In genomic region chr9:3478549-3478953, GRCh38 we compare ENCODE assay signal across 9 cellular contexts. TPM values are rescaled to one million over a fixed set of nuclear protein-coding genes. Genes with fewer than 3 reads are reported as not detected.
DNase-seq lines count a peak whose midpoint lies in the region; ATAC-seq and TF ChIP-seq lines count a peak whose summit lies in the region.
"Had no signal": no experiment of that assay in that cellular context is flagged by ENCODE, and none has a peak within 500 bp of the region (broad histone marks: within the 10 kb centered on the region; RNA-seq: fewer than 3 reads in every experiment).

No MANE protein-coding gene starts in this region.

- 59% methylated on average over 1 of the region's 1 CpG for WGBS in suprapubic skin

- no peak for TF ChIP-seq EP300 in suprapubic skin (IDR thresholded peaks at IDR 0.05)

- no peaks in the 10 kb centered on the region for H3K27me3 ChIP-seq in suprapubic skin

- DNase-seq in AG10803 (ENCODE audit: low read depth) (peak; percentile 25), HT1080 (ENCODE audit: low read depth) (peak; percentile 51), dermis blood vessel endothelial cell (peak; percentile 97), NCI-H187 treated with DMSO at 0.1 percent for 48 hours (lab: John Stamatoyannopoulos, UW) (no peak), DMS153 (lab: John Stamatoyannopoulos, UW) (no peak), suprapubic skin (ENCODE audit: low spot score in 2 of 2) (no peak), activated gamma-delta T cell (lab: John Stamatoyannopoulos, UW) (no peak)
- DNase-seq: left cardiac atrium had no signal

- no peak for TF ChIP-seq CTCF in AG10803 (conservative IDR thresholded peaks at IDR 0.05; ENCODE audit: low read length)
- TF ChIP-seq CTCF in suprapubic skin (IDR thresholded peaks at IDR 0.05), result no peak

- H3K4me3 ChIP-seq in AG10803 (ENCODE audit: low read length), result no peak overlapping the region
- no peak overlapping the region for H3K4me3 ChIP-seq in suprapubic skin

- no peak for TF ChIP-seq POLR2A in suprapubic skin (IDR thresholded peaks at IDR 0.05)

- no peaks in the 10 kb centered on the region for H3K4me1 ChIP-seq in suprapubic skin

- no peaks in the 10 kb centered on the region for H3K36me3 ChIP-seq in suprapubic skin

- no peak overlapping the region for H3K27ac ChIP-seq in suprapubic skin

- ATAC-seq in GM19395 (IDR thresholded peaks at IDR 0.05; ENCODE audit: unreplicated experiment), result peak; percentile 41

- H3K9me3 ChIP-seq in suprapubic skin, result no peaks in the 10 kb centered on the region

RNA-seq across cellular contexts. Expression of gene RFX3, which starts 47.2 kb away (rescaled TPM):
- 1.4 and 1.5 TPM in 2 replicates for total RNA-seq in HT1080 (2014; rRNA removed; shearing (Covaris generic))
- 1.9 and 2.5 TPM in 2 replicates for polyA plus RNA-seq in HT1080 (2015; cell fraction: cytosol; rRNA removed)
- 5.7 and 6.3 TPM in 2 replicates for polyA plus RNA-seq in HT1080 (2015; cell fraction: nucleus; rRNA removed)
- total RNA-seq in dermis blood vessel endothelial cell, result 11.4 and 12.8 TPM in 2 replicates
- total RNA-seq in suprapubic skin, result 10 to 100 TPM in 1 of 4 donors, 1 to 10 TPM in 3; 7.7 to 23.5 (median 9.4) TPM

Comparison
In these comparisons a context has a peak if more than half of its experiments do, and no peak if none do; other contexts are left out.
1. DNase-seq: peak in AG10803 (single experiment), HT1080 (single experiment) and dermis blood vessel endothelial cell (single experiment); none in NCI-H187 treated with DMSO at 0.1 percent for 48 hours (single experiment), DMS153 (single experiment), suprapubic skin (0 of 2) and activated gamma-delta T cell (single experiment).